In the genomic region with DNA sequence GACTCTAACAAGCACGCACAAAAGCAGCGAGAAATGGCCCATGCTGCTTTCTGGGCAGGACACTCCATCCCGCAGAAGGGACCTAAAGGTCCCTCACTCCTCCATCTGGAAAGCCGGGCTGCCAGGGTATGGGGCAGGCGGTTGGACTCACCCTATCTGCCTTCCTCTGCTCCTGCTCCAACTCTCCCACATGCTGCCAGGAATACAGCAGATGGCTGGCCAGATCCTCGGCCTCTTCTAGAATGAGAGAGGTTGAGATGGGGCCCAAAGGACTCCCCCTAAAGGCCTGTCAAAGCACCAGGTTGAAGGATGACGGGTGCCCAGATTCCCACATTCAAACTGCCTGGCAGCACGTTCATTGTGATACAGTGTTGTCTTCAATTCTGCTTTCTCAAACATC, we compare ENCODE assay signal across 26 cellular contexts.
A peak's percentile ranks its signal among the peaks of the same experiment; 100 is the strongest.
DNase-seq lines count a peak whose midpoint lies in the region; ATAC-seq, FAIRE-seq and TF ChIP-seq lines count a peak whose summit lies in the region.
"Had no signal": no experiment of that assay in that cellular context is flagged by ENCODE, and none has a peak within 500 bp of the region (broad histone marks: within the 10 kb centered on the region; RNA-seq: fewer than 3 reads in every experiment).

No MANE protein-coding gene starts in this region.

- H3K9me3 ChIP-seq in endodermal cell (ENCODE audit: control insufficient read depth, low read length) = no peaks in the 10 kb centered on the region
- H3K9me3 ChIP-seq: Caco-2, SJSA1 had no signal

- H3K4me3 Mint-ChIP-seq in endodermal cell = no peak overlapping the region
- H3K4me3 Mint-ChIP-seq: B cell; CD8-positive, alpha-beta T cell had no signal

- no peaks in the 10 kb centered on the region for H3K4me1 ChIP-seq in endodermal cell (ENCODE audit: control insufficient read depth, insufficient read depth, low read length)
- H3K4me1 ChIP-seq: Caco-2, SJSA1 had no signal

- no peak overlapping the region for H3K27ac ChIP-seq in endodermal cell (ENCODE audit: low read depth, low read length)
- H3K27ac ChIP-seq: 22Rv1, C4-2B, SJSA1 had no signal

- peak; percentile 47 for DNase-seq in DMS 273 (lab: John Stamatoyannopoulos, UW; ENCODE audit: unreplicated experiment)
- DNase-seq in DMS 273 treated with DMSO at 0.1 percent for 48 hours (lab: John Stamatoyannopoulos, UW) = no peak
- DNase-seq in NCI-H524 treated with DMSO at 0.1 percent for 48 hours (lab: John Stamatoyannopoulos, UW) = peak; percentile 42
- no peak for DNase-seq in endodermal cell
- DNase-seq in urothelium cell line (ENCODE audit: low spot score) = no peak
- no peak for DNase-seq in left lobe of liver (ENCODE audit: low spot score)
- DNase-seq in NCI-H1930 (lab: John Stamatoyannopoulos, UW) = no peak
- DNase-seq: Caco-2; CD8-positive, alpha-beta T cell; DMS153; DND-41; NCI-H1092; NCI-H1417 treated with DMSO at 0.1 percent for 48 hours; NCI-H1694 treated with DMSO at 0.1 percent for 48 hours; NCI-H2081 treated with DMSO at 0.1 percent for 48 hours; NCI-H2171 treated with DMSO at 0.1 percent for 48 hours; NCI-H345; NCI-H510A treated with DMSO at 0.1 percent for 48 hours; Right ventricle myocardium superior; RPMI8226 had no signal

- peak; percentile 77 for FAIRE-seq in urothelium cell line (lab: Jason Lieb, UNC)
- FAIRE-seq: GM18507, H54 had no signal

- H3K9ac ChIP-seq in endodermal cell (ENCODE audit: extremely low read depth, low read length, poor library complexity, severe bottlenecking) = no peak overlapping the region

- peaks cover 2% of the 10 kb centered on the region for H3K9me3 Mint-ChIP-seq in endodermal cell
- H3K9me3 Mint-ChIP-seq: CD8-positive, alpha-beta T cell had no signal

- H3K27me3 Mint-ChIP-seq in endodermal cell (ENCODE audit: insufficient read depth) = peaks cover 15% of the 10 kb centered on the region

- ATAC-seq in left lobe of liver = no peak
- ATAC-seq: CD8-positive, alpha-beta T cell had no signal

- peak; percentile 12 for TF ChIP-seq CTCF in endodermal cell (conservative IDR thresholded peaks at IDR 0.05)

- no peak overlapping the region for H3K27ac Mint-ChIP-seq in endodermal cell
- H3K27ac Mint-ChIP-seq: B cell; CD8-positive, alpha-beta T cell had no signal

- H3K27me3 ChIP-seq in endodermal cell (ENCODE audit: control insufficient read depth, insufficient read depth, low read length, poor library complexity, severe bottlenecking) = no peaks in the 10 kb centered on the region

- no peaks in the 10 kb centered on the region for H3K36me3 Mint-ChIP-seq in endodermal cell (ENCODE audit: low read depth)
- H3K36me3 Mint-ChIP-seq: CD8-positive, alpha-beta T cell had no signal

- 89 to 95% methylated on average over 5 to 8 of the region's 8 CpGs for WGBS in endodermal cell (ENCODE audit: insufficient coverage in 1 of 2, insufficient read length in 1 of 2), 2 experiments

- H3K36me3 ChIP-seq in endodermal cell (ENCODE audit: control insufficient read depth, insufficient read depth, low read length) = no peaks in the 10 kb centered on the region
- H3K36me3 ChIP-seq: SJSA1 had no signal

- peaks cover 12% of the 10 kb centered on the region for H3K4me1 Mint-ChIP-seq in endodermal cell
- H3K4me1 Mint-ChIP-seq: B cell had no signal

- H3K4me3 ChIP-seq in endodermal cell (ENCODE audit: low read length) = no peak overlapping the region
- H3K4me3 ChIP-seq: SJSA1 had no signal

Comparison
In these comparisons a context has a peak if more than half of its experiments do, and no peak if none do; other contexts are left out.
1. DNase-seq: peak in DMS 273 (single experiment) and NCI-H524 treated with DMSO at 0.1 percent for 48 hours (single experiment); none in DMS 273 treated with DMSO at 0.1 percent for 48 hours (single experiment), endodermal cell (single experiment), urothelium cell line (single experiment), left lobe of liver (single experiment) and NCI-H1930 (0 of 2).